8 cellular contexts compared by ENCODE assay signal in the genomic region with DNA sequence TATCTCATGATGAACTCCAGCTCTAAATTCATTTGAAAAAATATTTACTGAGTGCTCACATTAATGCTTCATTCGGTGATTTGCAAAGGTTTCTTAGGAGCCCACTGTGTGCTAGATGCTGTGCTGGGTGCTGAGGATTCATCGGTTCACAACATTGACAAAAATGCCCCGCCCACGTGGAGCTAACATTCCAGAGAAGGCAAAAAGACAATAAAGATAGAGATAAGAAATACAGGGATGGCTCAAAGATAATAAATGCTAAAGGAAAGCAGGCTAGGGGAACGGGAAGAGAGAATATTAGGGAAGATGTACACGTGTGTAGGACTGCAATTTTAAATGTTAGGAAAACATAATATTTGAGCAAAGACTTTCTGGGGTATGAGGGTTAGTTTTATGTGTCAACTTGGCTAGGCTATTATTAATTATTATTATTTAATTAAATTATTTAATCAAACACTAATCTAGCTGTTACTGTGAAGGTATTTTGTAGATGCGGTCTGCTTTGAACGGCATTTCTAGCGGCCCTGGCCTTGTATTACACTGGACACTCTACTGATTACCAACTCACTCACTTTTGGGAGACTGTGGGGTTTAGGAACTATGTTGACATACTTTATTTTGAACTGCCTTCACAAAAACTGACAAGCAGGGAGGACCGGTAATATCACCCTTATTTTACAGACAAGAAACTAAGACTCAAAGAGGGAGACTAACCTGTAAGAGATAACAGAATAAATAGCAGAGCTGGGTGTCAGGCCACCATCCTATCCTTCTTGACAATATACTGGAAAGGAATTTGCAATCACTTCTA.
DNase-seq lines count a peak whose midpoint lies in the region; ATAC-seq lines count a peak whose summit lies in the region.

No MANE protein-coding gene starts in this region.

- CTCF ChIA-PET in CD4-positive, alpha-beta memory T cell (lab: Charles Lee; ENCODE audit: partially characterized antibody): interaction anchor here (0.8 to 4.0 kb wide), 7 partner anchors 31 to 270 kb away, joined by 3 to 82 read pairs (median 4); partner anchors contain the start of genes CASP3, IRF2 and PRIMPOL

- intact Hi-C loops in CD4-positive, alpha-beta memory T cell (cut with micrococcal nuclease): loop anchor here (2.0 to 10.0 kb wide), 6 partner anchors 117 to 1669 kb away; partner anchors contain the start of genes ACSL1, ANKRD37, CDKN2AIP and CFAP97

- DNase-seq in CD4-positive, alpha-beta memory T cell: no peak
- DNase-seq in NCI-H226 (peak; percentile 9), D341Med (ENCODE audit: low spot score) (no peak)
- DNase-seq in effector memory CD4-positive, alpha-beta T cell: no peak
- DNase-seq in stimulated activated CD4-positive, alpha-beta T cell treated with anti-CD3 and anti-CD28 coated beads, Interleukin-2, amount 100 ng/mL, for 48 hours: no peak

- peaks cover 44% of the 10 kb centered on the region for H3K4me1 ChIP-seq in CD4-positive, alpha-beta memory T cell (ENCODE audit: insufficient read depth, low read length)
- peaks cover 32% of the 10 kb centered on the region for H3K4me1 ChIP-seq in effector memory CD4-positive, alpha-beta T cell (ENCODE audit: control insufficient read depth, insufficient read depth, low read length, poor library complexity, severe bottlenecking)
- peaks cover 22% of the 10 kb centered on the region for H3K4me1 ChIP-seq in neuron (ENCODE audit: insufficient read depth, low read length)

- H3K36me3 ChIP-seq in CD4-positive, alpha-beta memory T cell (ENCODE audit: insufficient read depth, low read length): no peaks in the 10 kb centered on the region
- no peaks in the 10 kb centered on the region for H3K36me3 ChIP-seq in effector memory CD4-positive, alpha-beta T cell (ENCODE audit: control insufficient read depth, insufficient read depth, low read length)
- no peaks in the 10 kb centered on the region for H3K36me3 ChIP-seq in neuron (ENCODE audit: insufficient read depth, low read length)

- no peaks in the 10 kb centered on the region for H3K27me3 Mint-ChIP-seq in CD4-positive, alpha-beta memory T cell

- peak overlapping the region; percentile 94 to 100 (median 99) for H3K27ac Mint-ChIP-seq in CD4-positive, alpha-beta memory T cell

- no peak for ATAC-seq in GM21737 (IDR thresholded peaks at IDR 0.05; ENCODE audit: unreplicated experiment)
- no peak for ATAC-seq in HG03354 (IDR thresholded peaks at IDR 0.05; ENCODE audit: poor library complexity, severe bottlenecking, unreplicated experiment)

- H3K4me3 Mint-ChIP-seq in CD4-positive, alpha-beta memory T cell: peak overlapping the region; percentile 91 to 98 (median 94)

- POLR2A ChIA-PET in CD4-positive, alpha-beta memory T cell (lab: Charles Lee; ENCODE audit: partially characterized antibody): interaction anchor here (0.7 to 6.2 kb wide), 24 partner anchors 22 to 1092 kb away, joined by 3 to 142 read pairs (median 7); partner anchors contain the start of genes ACSL1, ANKRD37, CASP3 and CDKN2AIP

- no peaks in the 10 kb centered on the region for H3K9me3 ChIP-seq in CD4-positive, alpha-beta memory T cell (ENCODE audit: control insufficient read depth in 1 of 2, low read length in 2 of 2)
- H3K9me3 ChIP-seq in effector memory CD4-positive, alpha-beta T cell (ENCODE audit: control insufficient read depth, low read length): no peaks in the 10 kb centered on the region
- no peaks in the 10 kb centered on the region for H3K9me3 ChIP-seq in neuron (ENCODE audit: low read length)

- H3K9me3 Mint-ChIP-seq in CD4-positive, alpha-beta memory T cell: no peaks in the 10 kb centered on the region

- H3K4me3 ChIP-seq in CD4-positive, alpha-beta memory T cell (ENCODE audit: low read length in 2 of 2): peak overlapping the region; percentile 82 to 92
- H3K4me3 ChIP-seq in effector memory CD4-positive, alpha-beta T cell (ENCODE audit: insufficient read depth, low read depth, low read length, poor library complexity, severe bottlenecking): peak overlapping the region; percentile 70
- peak overlapping the region; percentile 83 for H3K4me3 ChIP-seq in neuron (ENCODE audit: low read length)

- no peak overlapping the region for H2AFZ ChIP-seq in neuron (ENCODE audit: low read depth, low read length)

- no peaks in the 10 kb centered on the region for H3K27me3 ChIP-seq in CD4-positive, alpha-beta memory T cell (ENCODE audit: insufficient read depth, low read length)
- no peaks in the 10 kb centered on the region for H3K27me3 ChIP-seq in effector memory CD4-positive, alpha-beta T cell (replicated peaks; ENCODE audit: control insufficient read depth, insufficient read depth, low read length, poor library complexity, severe bottlenecking)
- no peaks in the 10 kb centered on the region for H3K27me3 ChIP-seq in neuron (ENCODE audit: insufficient read depth, low read length)

- peaks cover 0 to 9% of the 10 kb centered on the region in 2 donors for H3K36me3 Mint-ChIP-seq in CD4-positive, alpha-beta memory T cell

- H3K27ac ChIP-seq in CD4-positive, alpha-beta memory T cell (ENCODE audit: low read depth, low read length): peak overlapping the region; percentile 98
- H3K27ac ChIP-seq in effector memory CD4-positive, alpha-beta T cell (ENCODE audit: insufficient read depth, low read length, poor library complexity, severe bottlenecking): peak overlapping the region; percentile 93

- peaks cover 29 to 51% (median 40%) of the 10 kb centered on the region in 4 donors for H3K4me1 Mint-ChIP-seq in CD4-positive, alpha-beta memory T cell
